ENCODE assay signal across 2 cellular contexts in genomic region chr1:156196445-156196844, GRCh38.
TF ChIP-seq lines count a peak whose summit lies in the region.

No MANE protein-coding gene starts in this region.

TF ChIP-seq in IMR-90, 13 proteins besides CTCF, POLR2A, EP300 and RAD21:
- no peak for TF ChIP-seq MAFK (IDR thresholded peaks at IDR 0.05; ENCODE audit: low read depth, low read length)
- TF ChIP-seq CHD1 (IDR thresholded peaks at IDR 0.05; ENCODE audit: low read depth, low read length) = no peak
- TF ChIP-seq CEBPB (IDR thresholded peaks at IDR 0.05; ENCODE audit: low read depth, low read length) = no peak
- TF ChIP-seq FOS (IDR thresholded peaks at IDR 0.05; ENCODE audit: low read depth, low read length) = no peak
- no peak for TF ChIP-seq USF2 (IDR thresholded peaks at IDR 0.05; ENCODE audit: low read depth, low read length)
- no peak for TF ChIP-seq BHLHE40 (IDR thresholded peaks at IDR 0.05; ENCODE audit: low read depth, low read length)
- no peak for TF ChIP-seq RCOR1 (IDR thresholded peaks at IDR 0.05; ENCODE audit: insufficient replicate concordance, low read length)
- TF ChIP-seq SMC3 (IDR thresholded peaks at IDR 0.05; ENCODE audit: low read depth, low read length) = no peak
- TF ChIP-seq RFX5 (IDR thresholded peaks at IDR 0.05; ENCODE audit: low read depth, low read length) = no peak
- TF ChIP-seq NFE2L2 (IDR thresholded peaks at IDR 0.05; ENCODE audit: low read depth, low read length) = no peak
- TF ChIP-seq MXI1 (IDR thresholded peaks at IDR 0.05; ENCODE audit: borderline replicate concordance, low read depth, low read length) = no peak
- TF ChIP-seq ELK1 (IDR thresholded peaks at IDR 0.05; ENCODE audit: borderline replicate concordance, low read depth, low read length) = no peak
- TF ChIP-seq MAZ (IDR thresholded peaks at IDR 0.05; ENCODE audit: borderline replicate concordance, low read depth, low read length) = no peak

TF ChIP-seq in GM12878, 131 proteins besides CTCF, POLR2A, EP300 and RAD21:
- TF ChIP-seq RB1 (IDR thresholded peaks at IDR 0.05; ENCODE audit: borderline replicate concordance) (no peak), USF1 (IDR thresholded peaks at IDR 0.05; ENCODE audit: borderline replicate concordance, extremely low read length, insufficient read depth, low read depth, low read length) (no peak), MEF2A (IDR thresholded peaks at IDR 0.05; ENCODE audit: insufficient read depth, low read depth, low read length) (no peak), ZNF622 (IDR thresholded peaks at IDR 0.05) (no peak), SREBF1 (IDR thresholded peaks at IDR 0.05; ENCODE audit: low read length) (no peak), EZH2 (IDR thresholded peaks at IDR 0.05; ENCODE audit: borderline replicate concordance, control insufficient read depth, low read depth, low read length) (no peak), CREB1 (IDR thresholded peaks at IDR 0.05; ENCODE audit: low read depth) (no peak), CREM (IDR thresholded peaks at IDR 0.05; ENCODE audit: low read depth) (no peak), SIX5 (IDR thresholded peaks at IDR 0.05; ENCODE audit: low read depth, low read length, severe bottlenecking) (no peak)
